1 cellular context compared by ENCODE assay signal in the genomic region with DNA sequence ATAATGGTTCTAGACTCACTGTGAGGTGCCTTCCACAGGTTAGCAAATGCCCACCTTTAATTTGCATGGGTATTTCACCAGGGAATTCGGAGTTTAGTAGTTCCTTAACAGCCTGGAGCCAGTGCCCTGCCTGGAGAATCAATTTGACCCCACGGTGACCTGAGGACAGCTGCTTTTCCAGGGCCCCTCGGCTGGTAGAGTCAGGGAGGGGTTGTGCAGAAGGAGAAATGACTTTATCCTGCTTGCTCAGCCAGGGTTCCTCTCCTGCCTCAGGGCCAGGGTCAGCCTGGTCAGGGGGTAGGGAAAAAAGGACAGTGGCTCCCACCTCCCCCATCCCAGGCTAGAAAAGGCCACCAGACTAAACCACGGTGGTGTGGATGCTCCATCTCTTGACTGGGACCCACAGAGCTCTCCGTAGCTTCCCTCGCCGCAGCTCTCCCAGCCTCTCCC.
A peak's percentile ranks its signal among the peaks of the same experiment; 100 is the strongest.
TF ChIP-seq lines count a peak whose summit lies in the region.

No MANE protein-coding gene starts in this region.

TF ChIP-seq in H1, 55 proteins besides CTCF, POLR2A, EP300 and RAD21:
- TF ChIP-seq RXRA (IDR thresholded peaks at IDR 0.05; ENCODE audit: insufficient read depth, low read depth, low read length) (0 out of 2 replicates have a peak, but pooled peaks have one; percentile 37), EZH2 (IDR thresholded peaks at IDR 0.05; ENCODE audit: low read depth, low read length, severe bottlenecking) (peak; percentile 40), TAF7 (optimal IDR thresholded peaks at IDR 0.05; ENCODE audit: borderline replicate concordance, low read depth, low read length) (no peak)
